In genomic region chr2:62456721-62457539, GRCh38 we compare ENCODE assay signal across 1 cellular context.
A peak's percentile ranks its signal among the peaks of the same experiment; 100 is the strongest.
TF ChIP-seq lines count a peak whose summit lies in the region.

No MANE protein-coding gene starts in this region.

TF ChIP-seq in HepG2, 621 proteins besides CTCF, POLR2A, EP300 and RAD21 (continued from another document and continues in another):
- TF ChIP-seq ZNF576 (CRISPR knock-in tag; IDR thresholded peaks at IDR 0.05) (peak; percentile 84; the same call in 1 of the 2 replicates), POGZ (CRISPR knock-in tag; IDR thresholded peaks at IDR 0.05) (peak; percentile 87), ZNF563 (CRISPR knock-in tag; IDR thresholded peaks at IDR 0.05) (peak; percentile 92), ZHX2 (IDR thresholded peaks at IDR 0.05; ENCODE audit: low read depth) (no peak), ZHX2 (CRISPR knock-in tag; IDR thresholded peaks at IDR 0.05; ENCODE audit: borderline replicate concordance) (peak; percentile 57; the same call in 1 of the 2 replicates), SATB2 (CRISPR knock-in tag; IDR thresholded peaks at IDR 0.05) (no peak), RFX5 (IDR thresholded peaks at IDR 0.05; ENCODE audit: low read depth, low read length) (no peak), SRSF4 (IDR thresholded peaks at IDR 0.05; ENCODE audit: low read depth, low read length, poor library complexity, severe bottlenecking) (no peak), HMGXB3 (CRISPR knock-in tag; IDR thresholded peaks at IDR 0.05; ENCODE audit: borderline replicate concordance) (no peak), ZMAT3 (CRISPR knock-in tag; conservative IDR thresholded peaks at IDR 0.05) (peak; percentile 93), ARID2 (CRISPR knock-in tag; IDR thresholded peaks at IDR 0.05; ENCODE audit: borderline replicate concordance) (no peak), MTF1 (CRISPR knock-in tag; IDR thresholded peaks at IDR 0.05) (no peak), AKNA (CRISPR knock-in tag; IDR thresholded peaks at IDR 0.05; ENCODE audit: borderline replicate concordance) (no peak), DPF2 (CRISPR knock-in tag; IDR thresholded peaks at IDR 0.05; ENCODE audit: borderline replicate concordance, low read depth) (no peak), HMG20A (CRISPR knock-in tag; IDR thresholded peaks at IDR 0.05; ENCODE audit: borderline replicate concordance) (peak; percentile 47; the same call in 1 of the 2 replicates), E2F2 (CRISPR knock-in tag; IDR thresholded peaks at IDR 0.05; ENCODE audit: borderline replicate concordance) (peak; percentile 96; the same call in 1 of the 2 replicates), ESRRA (CRISPR knock-in tag; IDR thresholded peaks at IDR 0.05; ENCODE audit: low read depth) (no peak; the same call in 1 of the 2 replicates), KDM5A (IDR thresholded peaks at IDR 0.05; ENCODE audit: borderline replicate concordance, low read length) (no peak), UBTF (CRISPR knock-in tag; IDR thresholded peaks at IDR 0.05) (peak; percentile 73; the same call in 1 of the 2 replicates), GABPA (IDR thresholded peaks at IDR 0.05; ENCODE audit: low read depth, low read length) (no peak), GABPA (CRISPR knock-in tag; IDR thresholded peaks at IDR 0.05; ENCODE audit: low read depth) (no peak), HINFP (CRISPR knock-in tag; IDR thresholded peaks at IDR 0.05; ENCODE audit: low read depth) (peak; percentile 83; the same call in 1 of the 2 replicates), AHR (CRISPR knock-in tag; IDR thresholded peaks at IDR 0.05) (0 out of 2 replicates have a peak, but pooled peaks have one; percentile 23), HDAC2 (CRISPR knock-in tag; IDR thresholded peaks at IDR 0.05) (peak; percentile 80; the same call in 1 of the 2 replicates), CEBPZ (IDR thresholded peaks at IDR 0.05; ENCODE audit: low read length) (no peak), ZMAT5 (CRISPR knock-in tag; IDR thresholded peaks at IDR 0.05; ENCODE audit: borderline replicate concordance, low read depth) (no peak), NONO (IDR thresholded peaks at IDR 0.05) (no peak), NONO (CRISPR knock-in tag; conservative IDR thresholded peaks at IDR 0.05) (peak; percentile 96), THAP11 (CRISPR knock-in tag; IDR thresholded peaks at IDR 0.05) (peak; percentile 45; the same call in 1 of the 2 replicates)
